In the genomic region with DNA sequence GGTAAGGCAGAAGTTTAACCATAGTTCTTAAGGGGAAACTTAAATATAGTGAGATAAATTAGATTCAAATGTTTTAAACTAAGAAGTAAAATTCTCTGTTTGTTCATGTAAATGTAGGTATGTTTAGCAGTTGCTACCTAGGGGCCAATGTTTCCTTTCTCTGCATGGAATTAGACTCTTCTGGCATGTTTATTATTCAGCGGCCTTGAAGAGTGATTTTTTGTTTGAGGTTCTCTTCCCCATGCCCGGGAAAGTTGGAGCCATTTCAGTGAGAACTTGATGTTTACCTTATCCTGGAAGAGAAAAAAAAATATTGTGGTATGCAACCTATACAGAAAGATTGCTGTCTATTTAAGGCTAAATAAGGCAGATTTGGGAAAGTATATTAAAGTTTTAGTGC, we compare ENCODE assay signal across 32 cellular contexts.
"Had no signal": no experiment of that assay in that cellular context is flagged by ENCODE, and none has a peak within 500 bp of the region (broad histone marks: within the 10 kb centered on the region; RNA-seq: fewer than 3 reads in every experiment).

No MANE protein-coding gene starts in this region.

- H3K4me3 ChIP-seq: adrenal gland, ascending aorta, body of pancreas, breast epithelium, cardiac muscle cell had no signal

- H3K9me3 ChIP-seq: adrenal gland, ascending aorta, body of pancreas had no signal

- H3K27me3 ChIP-seq: adrenal gland, ascending aorta, body of pancreas, brain microvascular endothelial cell, breast epithelium, cardiac muscle cell had no signal

- ATAC-seq: activated naive CD4-positive, alpha-beta T cell treated with anti-CD3 and anti-CD28 coated beads, Interleukin-2, amount 50 U/mL, for 72 hours; activated naive CD8-positive, alpha-beta T cell treated with anti-CD3 and anti-CD28 coated beads, Interleukin-2, amount 50 U/mL, for 24 hours; activated T-cell treated with anti-CD3 and anti-CD28 coated beads, Interleukin-2, amount 50 U/mL, for 4 hours; activated T-cell treated with anti-CD3 and anti-CD28 coated beads, Interleukin-2, amount 50 U/mL, for 72 hours; activated T-helper 17 cell treated with anti-CD3 and anti-CD28 coated beads, Interleukin-2, amount 50 U/mL, for 72 hours; body of pancreas had no signal

- H3K36me3 ChIP-seq: adrenal gland, ascending aorta, brain microvascular endothelial cell, breast epithelium, cardiac muscle cell had no signal

- DNase-seq: activated effector memory CD4-positive, alpha-beta T cell treated with anti-CD3 and anti-CD28 coated beads, Interleukin-2, amount 50 U/mL, for 16 hours; activated effector memory CD4-positive, alpha-beta T cell treated with Interleukin-2 at 50 U/mL for 16 hours; activated gamma-delta T cell; activated gamma-delta T cell treated with Interleukin-2 at 50 U/mL for 16 hours; activated naive CD4-positive, alpha-beta T cell; activated naive CD4-positive, alpha-beta T cell treated with anti-CD3 and anti-CD28 coated beads for 36 hours; activated naive CD4-positive, alpha-beta T cell treated with anti-CD3 and anti-CD28 coated beads, Interleukin-2, amount 10 ng/mL, durations not matched to agents 7 days and 5 days; activated naive CD4-positive, alpha-beta T cell treated with anti-CD3 and anti-CD28 coated beads, Interleukin-2, amount 50 U/mL, for 16 hours; activated naive CD4-positive, alpha-beta T cell treated with Interleukin-2 at 50 U/mL for 16 hours; activated naive CD8-positive, alpha-beta T cell treated with anti-CD3 and anti-CD28 coated beads for 36 hours; activated naive CD8-positive, alpha-beta T cell treated with anti-CD3 and anti-CD28 coated beads, Interleukin-2, amount 10 ng/mL, durations not matched to agents 7 days and 5 days; activated naive CD8-positive, alpha-beta T cell treated with anti-CD3 and anti-CD28 coated beads, Interleukin-2, amount 50 U/mL, for 24 hours; activated T-cell treated with anti-CD3 and anti-CD28 coated beads, Interleukin-2, amount 50 U/mL, for 24 hours; activated T-cell treated with anti-CD3 and anti-CD28 coated beads, Interleukin-2, amount 50 U/mL, for 4 hours; activated T-cell treated with anti-CD3 and anti-CD28 coated beads, Interleukin-2, amount 50 U/mL, for 48 hours; activated T-cell treated with anti-CD3 and anti-CD28 coated beads, Interleukin-2, amount 50 U/mL, for 72 hours; adrenal gland; amniotic stem cell; amygdala; anterior cingulate cortex; aorta; brain microvascular endothelial cell; caudate nucleus; central memory CD4-positive, alpha-beta T cell; cerebellar nuclear complex had no signal

- FAIRE-seq: astrocyte had no signal

- H3K27ac ChIP-seq: adrenal gland, ascending aorta, body of pancreas, brain microvascular endothelial cell, breast epithelium, cardiac muscle cell had no signal

- H3K4me1 ChIP-seq: adrenal gland, ascending aorta, breast epithelium had no signal
